19 cellular contexts compared by ENCODE assay signal in the genomic region with DNA sequence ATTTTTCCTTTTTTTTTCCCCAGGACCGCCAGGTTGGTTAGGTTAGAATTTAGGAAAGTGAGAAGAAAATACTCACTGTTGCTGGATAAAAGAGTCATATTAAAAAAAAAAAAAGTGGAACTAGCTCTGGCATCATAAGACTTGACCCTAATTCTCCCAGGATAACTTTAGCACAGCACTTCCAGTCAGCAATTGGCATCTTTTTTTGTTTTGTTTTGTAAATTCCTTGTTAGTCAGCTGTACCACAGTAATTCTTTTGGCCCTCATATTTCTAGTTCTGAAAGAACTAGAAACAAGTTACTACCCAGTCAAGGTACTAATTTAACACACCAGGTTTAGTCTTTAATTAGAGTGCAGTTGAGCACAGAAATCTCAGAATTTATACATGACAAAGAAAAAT.
"Had no signal": no experiment of that assay in that cellular context is flagged by ENCODE, and none has a peak within 500 bp of the region (broad histone marks: within the 10 kb centered on the region; RNA-seq: fewer than 3 reads in every experiment).

No MANE protein-coding gene starts in this region.

- H3K4me1 ChIP-seq: colonic mucosa, esophagus muscularis mucosa, gastrocnemius medialis, heart right ventricle, left lung, lower lobe of right lung had no signal

- H3K9me3 ChIP-seq: colonic mucosa, esophagus muscularis mucosa, gastrocnemius medialis, heart right ventricle, left lung, lower lobe of right lung, mucosa of descending colon had no signal

- H3K4me3 ChIP-seq: colonic mucosa, esophagus muscularis mucosa, gastrocnemius medialis, heart right ventricle, left lung, lower lobe of right lung, mucosa of descending colon had no signal

- H3K27ac ChIP-seq: colonic mucosa, esophagus muscularis mucosa, gastrocnemius medialis, heart right ventricle, left lung, lower lobe of right lung had no signal

- DNase-seq: colonic mucosa; cortex of kidney; effector CD8-positive, alpha-beta T cell; effector memory CD8-positive, alpha-beta T cell; foreskin fibroblast; foreskin melanocyte; gastrocnemius medialis; glutamatergic neuron; head of caudate nucleus; heart right ventricle; hippocampal formation; left cardiac atrium; left lung; left ventricle myocardium superior; lower lobe of right lung; mesenchymal stem cell; mucosa of descending colon; naive B cell had no signal

- H3K27me3 ChIP-seq: colonic mucosa, esophagus muscularis mucosa, gastrocnemius medialis, heart right ventricle, left lung had no signal

- H3K36me3 ChIP-seq: colonic mucosa, esophagus muscularis mucosa, gastrocnemius medialis, heart right ventricle, left lung, lower lobe of right lung had no signal

- ATAC-seq: effector memory CD8-positive, alpha-beta T cell; gastrocnemius medialis; heart right ventricle; left cardiac atrium; left lung; left ventricle myocardium superior; lower lobe of right lung; mucosa of descending colon had no signal
